In genomic region chr19:44623080-44623479, GRCh38 we compare ENCODE assay signal across 17 cellular contexts. TPM values are rescaled to one million over a fixed set of nuclear protein-coding genes. Genes with fewer than 3 reads are reported as not detected.
DNase-seq lines count a peak whose midpoint lies in the region; ATAC-seq and TF ChIP-seq lines count a peak whose summit lies in the region.
"Had no signal": no experiment of that assay in that cellular context is flagged by ENCODE, and none has a peak within 500 bp of the region (broad histone marks: within the 10 kb centered on the region; RNA-seq: fewer than 3 reads in every experiment).

No MANE protein-coding gene starts in this region.

- TF ChIP-seq POLR2A in NB4 (IDR thresholded peaks at IDR 0.05; ENCODE audit: extremely low read depth, insufficient read length), result no peak

- H3K4me3 ChIP-seq in NB4 (ENCODE audit: low read depth, low read length), result no peak overlapping the region
- no peak overlapping the region for H3K4me3 ChIP-seq in fibroblast of mammary gland (ENCODE audit: control insufficient read depth, low read depth, low read length)
- no peak overlapping the region for H3K4me3 ChIP-seq in mesodermal cell (ENCODE audit: extremely low read depth, insufficient read depth, low read length, poor library complexity, severe bottlenecking)
- H3K4me3 ChIP-seq: gastrocnemius medialis, sigmoid colon, tibial artery had no signal

- H3K9me3 ChIP-seq in mesodermal cell (ENCODE audit: control insufficient read depth, low read length), result peaks cover 5% of the 10 kb centered on the region
- H3K9me3 ChIP-seq: gastrocnemius medialis, sigmoid colon, tibial artery had no signal

- in situ Hi-C loops in GM13976 (cut with MboI; ENCODE audit: low sequenced_read_pairs, unreplicated experiment), result no loop called here

- peak overlapping the region; percentile 3 for H3K27ac ChIP-seq in mesodermal cell (ENCODE audit: low read depth, low read length, severe bottlenecking)
- H3K27ac ChIP-seq: gastrocnemius medialis, KMS-11, sigmoid colon, tibial artery had no signal

- H3K4me1 ChIP-seq in mesodermal cell (ENCODE audit: control insufficient read depth, insufficient read depth, low read length, poor library complexity, severe bottlenecking), result no peaks in the 10 kb centered on the region
- H3K4me1 ChIP-seq: gastrocnemius medialis had no signal

- no peak for TF ChIP-seq CTCF in NB4 (IDR thresholded peaks at IDR 0.05; ENCODE audit: low read depth, low read length)
- TF ChIP-seq CTCF in fibroblast of mammary gland (conservative IDR thresholded peaks at IDR 0.05; ENCODE audit: control insufficient read depth, insufficient read depth, low read depth, low read length), result no peak
- no peak for TF ChIP-seq CTCF in GM13976 (IDR thresholded peaks at IDR 0.05; ENCODE audit: borderline replicate concordance, control extremely low read depth, extremely low read depth, insufficient read depth, missing control alignments)

- no peaks in the 10 kb centered on the region for H3K36me3 ChIP-seq in mesodermal cell (ENCODE audit: control insufficient read depth, insufficient read depth, low read length)
- H3K36me3 ChIP-seq: gastrocnemius medialis, sigmoid colon, tibial artery had no signal

- peak; percentile 30 for DNase-seq in Daoy (ENCODE audit: low read depth)
- DNase-seq in NB4 (ENCODE audit: low read depth), result peak; percentile 65
- peak; percentile 32 for DNase-seq in fibroblast of mammary gland (ENCODE audit: low read depth)
- DNase-seq in GM13976 (ENCODE audit: low spot score), result no peak
- DNase-seq in NCI-H748 treated with DMSO at 0.1 percent for 48 hours (lab: John Stamatoyannopoulos, UW), result no peak
- no peak for DNase-seq in NCI-H2196 (lab: John Stamatoyannopoulos, UW; ENCODE audit: unreplicated experiment)
- DNase-seq: activated CD4-positive, alpha-beta T cell treated with anti-CD3 and anti-CD28 coated beads for 4 hours; central memory CD4-positive, alpha-beta T cell; NCI-H524; SHP77 treated with DMSO at 0.1 percent for 48 hours; sigmoid colon had no signal

- WGBS in mesodermal cell (ENCODE audit: insufficient coverage in 2 of 2), 2 experiments, result 83 to 90% methylated on average over 3 to 5 of the region's 5 CpGs

- no peak for ATAC-seq in GM19395 (IDR thresholded peaks at IDR 0.05; ENCODE audit: unreplicated experiment)
- ATAC-seq: gastrocnemius medialis had no signal

RNA-seq across cellular contexts. Expression of gene IGSF23, which starts 9.7 kb away (rescaled TPM):
- total RNA-seq in Daoy (2014; rRNA removed; shearing (Covaris generic)), result not detected in 2 replicates
- not detected for polyA plus RNA-seq in mesodermal cell (2013, experiment 1 of 2)
- not detected for polyA plus RNA-seq in mesodermal cell (2013, experiment 2 of 2)
- total RNA-seq: gastrocnemius medialis, mesenteric fat pad, sigmoid colon had no signal
- polyA plus RNA-seq: sigmoid colon had no signal

RNA-seq across cellular contexts. Expression of gene PVR, which starts 20.6 kb away (rescaled TPM):
- total RNA-seq in Daoy (2014; rRNA removed; shearing (Covaris generic)), result 74.5 and 78.3 TPM in 2 replicates
- polyA plus RNA-seq in mesodermal cell (2013, experiment 1 of 2), result 24.3 TPM
- 25.3 TPM for polyA plus RNA-seq in mesodermal cell (2013, experiment 2 of 2)

RNA-seq across cellular contexts. Expression of gene CEACAM19, which starts 48.2 kb away (rescaled TPM):
- 0.23 and 0.42 TPM in 2 replicates for total RNA-seq in Daoy (2014; rRNA removed; shearing (Covaris generic))
- 2.1 TPM for polyA plus RNA-seq in mesodermal cell (2013, experiment 1 of 2)
- 2.0 TPM for polyA plus RNA-seq in mesodermal cell (2013, experiment 2 of 2)

Comparison
In these comparisons a context has a peak if more than half of its experiments do, and no peak if none do; other contexts are left out.
1. DNase-seq: peak in Daoy (single experiment), NB4 (single experiment) and fibroblast of mammary gland (single experiment); none in GM13976 (single experiment), NCI-H748 treated with DMSO at 0.1 percent for 48 hours (single experiment) and NCI-H2196 (single experiment).